26 cellular contexts compared by ENCODE assay signal in the genomic region with DNA sequence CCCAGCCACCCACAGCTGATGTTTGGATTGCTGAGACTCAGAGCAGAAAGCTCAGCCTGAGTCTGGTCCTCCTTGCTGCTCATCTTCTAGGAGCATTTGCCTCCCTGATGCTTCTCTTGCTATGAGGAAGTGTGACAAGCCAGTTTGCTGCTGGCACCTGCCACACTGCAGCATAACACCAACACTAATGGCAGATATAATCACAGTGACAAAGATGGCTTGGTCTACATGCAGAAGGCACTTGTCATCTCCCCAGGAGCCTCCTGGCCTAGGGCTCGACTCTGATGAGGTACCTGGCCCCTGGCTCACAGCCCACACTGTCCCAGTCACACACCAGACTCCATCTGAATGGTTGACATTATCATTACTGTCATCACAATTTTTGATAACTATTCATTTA.
"Had no signal": no experiment of that assay in that cellular context is flagged by ENCODE, and none has a peak within 500 bp of the region (broad histone marks: within the 10 kb centered on the region; RNA-seq: fewer than 3 reads in every experiment).

No MANE protein-coding gene starts in this region.

- H3K4me1 ChIP-seq: colonic mucosa, esophagus squamous epithelium, gastroesophageal sphincter had no signal

- H3K4me3 ChIP-seq: colonic mucosa, esophagus squamous epithelium, gastroesophageal sphincter had no signal

- DNase-seq: activated B cell treated with CpG ODN at 0.5 μM for 24 hours; activated CD4-positive, alpha-beta T cell treated with anti-CD3 and anti-CD28 coated beads for 48 hours; activated CD4-positive, alpha-beta T cell treated with anti-CD3 and anti-CD28 coated beads, Interleukin-2, amount 50 U/mL, for 1 hour; activated CD4-positive, alpha-beta T cell treated with anti-CD3 and anti-CD28 coated beads, Interleukin-2, amount 50 U/mL, for 48 hours; activated CD8-positive, alpha-beta memory T cell treated with anti-CD3 and anti-CD28 coated beads for 24 hours; activated CD8-positive, alpha-beta T cell treated with anti-CD3 and anti-CD28 coated beads for 36 hours; activated effector memory CD4-positive, alpha-beta T cell treated with Interleukin-2 at 50 U/mL for 16 hours; activated gamma-delta T cell treated with Interleukin-2 at 50 U/mL for 16 hours; activated naive CD4-positive, alpha-beta T cell treated with anti-CD3 and anti-CD28 coated beads, Interleukin-2, amount 50 U/mL, for 16 hours; activated naive CD4-positive, alpha-beta T cell treated with Interleukin-2 at 50 U/mL for 16 hours; activated T-cell treated with anti-CD3 and anti-CD28 coated beads, Interleukin-2, amount 50 U/mL, for 4 hours; amniotic stem cell; anterior cingulate cortex; central memory CD4-positive, alpha-beta T cell; cerebellar nuclear complex; colonic mucosa; effector CD8-positive, alpha-beta T cell; esophagus squamous epithelium; foreskin melanocyte; head of caudate nucleus; T-helper 1 cell; T-helper 17 cell; T1000; WERI-Rb-1 had no signal

- H3K9me3 ChIP-seq: colonic mucosa, esophagus squamous epithelium, gastroesophageal sphincter had no signal

- H3K36me3 ChIP-seq: colonic mucosa, esophagus squamous epithelium, gastroesophageal sphincter, WERI-Rb-1 had no signal

- H3K27me3 ChIP-seq: colonic mucosa had no signal

- H3K27ac ChIP-seq: colonic mucosa, epithelial cell of prostate, esophagus squamous epithelium, gastroesophageal sphincter, WERI-Rb-1 had no signal
